ENCODE assay signal across 8 cellular contexts in the genomic region with DNA sequence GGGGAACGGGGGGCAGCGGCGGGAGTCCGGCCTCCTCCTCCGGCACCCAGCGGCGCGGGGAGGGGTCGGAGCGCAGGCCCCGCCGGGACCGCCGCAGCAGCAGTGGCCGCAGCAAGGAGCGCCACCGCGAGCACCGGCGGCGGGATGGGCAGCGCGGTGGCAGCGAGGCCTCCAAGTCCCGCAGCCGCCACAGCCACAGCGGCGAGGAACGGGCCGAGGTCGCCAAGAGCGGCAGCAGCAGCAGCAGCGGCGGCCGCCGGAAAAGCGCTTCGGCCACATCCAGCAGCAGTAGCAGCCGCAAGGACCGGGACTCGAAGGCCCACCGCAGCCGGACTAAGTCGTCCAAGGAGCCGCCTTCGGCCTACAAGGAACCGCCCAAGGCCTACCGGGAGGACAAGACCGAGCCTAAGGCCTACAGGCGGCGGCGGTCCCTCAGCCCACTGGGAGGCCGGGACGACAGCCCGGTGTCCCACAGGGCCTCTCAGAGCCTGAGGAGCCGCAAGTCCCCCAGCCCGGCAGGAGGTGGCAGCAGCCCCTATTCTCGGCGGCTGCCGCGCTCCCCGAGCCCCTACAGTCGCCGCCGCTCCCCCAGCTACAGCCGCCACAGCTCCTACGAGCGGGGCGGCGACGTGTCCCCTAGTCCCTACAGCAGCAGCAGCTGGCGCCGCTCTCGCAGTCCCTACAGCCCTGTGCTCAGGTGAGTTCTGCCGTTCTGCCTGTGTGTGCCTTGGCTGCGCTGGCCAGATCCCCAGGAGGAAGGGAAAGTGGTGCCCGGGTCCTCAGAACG. TPM values are rescaled to one million over a fixed set of nuclear protein-coding genes. Genes with fewer than 3 reads are reported as not detected.
DNase-seq lines count a peak whose midpoint lies in the region; ATAC-seq, FAIRE-seq and TF ChIP-seq lines count a peak whose summit lies in the region.

No MANE protein-coding gene starts in this region.

- H3K27me3 ChIP-seq in HepG2 (ENCODE audit: control insufficient read depth in 1 of 2, insufficient read depth in 2 of 2, low read length in 2 of 2), result no peaks in the 10 kb centered on the region; a peak in 1 of 5 replicates

- in situ Hi-C loops in HepG2 (cut with HindIII; ENCODE audit: extremely low pct_ligation_motif_present, low pct_unique_long_range_greater_than_20kb), result loop anchor here (5.0 kb wide), 1 partner anchor 101 kb away; no protein-coding TSS in a partner anchor

- POLR2A ChIA-PET in HepG2 (lab: Yijun Ruan, JAX), result interaction anchor here (1.0 to 2.1 kb wide), 2 partner anchors 101 to 183 kb away, joined by 3 to 4 read pairs; a partner anchor contains a TSS

- H3K9ac ChIP-seq in HepG2 (ENCODE audit: insufficient read depth, low read depth, low read length), result peak overlapping the region; percentile 99

- peak overlapping the region; percentile 88 for H3K4me2 ChIP-seq in HepG2 (ENCODE audit: low read depth, low read length)

- H3K4me3 ChIP-seq in coronary artery (peak overlapping the region; percentile 85), HepG2 (replicated peaks in 1 of 3; ENCODE audit: insufficient read depth in 1 of 3, low read depth in 2 of 3, low read length in 3 of 3) (peak overlapping the region; percentile 86 to 100 (median 98))

- TF ChIP-seq EP300 in HepG2 (IDR thresholded peaks at IDR 0.05; ENCODE audit: low read depth in 2 of 2, low read length in 2 of 2), result no peak
- TF ChIP-seq EP300 in HepG2 (CRISPR knock-in tag; IDR thresholded peaks at IDR 0.05; ENCODE audit: borderline replicate concordance), result no peak

- WGBS in HepG2 (ENCODE audit: low lambda C conversion rate), result 0% methylated on average over 2 of the region's 78 CpGs

- CTCF ChIA-PET in HepG2 (lab: Yijun Ruan, JAX; ENCODE audit: low intra/inter-chr PET ratio, low total read pairs), result interaction anchor here (2.2 kb wide), 1 partner anchor 101 kb away, joined by 10 read pairs; no protein-coding TSS in a partner anchor

- H3K27ac ChIP-seq in coronary artery (peak overlapping the region; percentile 98 to 99), HepG2 (ENCODE audit: extremely low read length, insufficient read depth, low read length) (peak overlapping the region; percentile 100)

- peak; percentile 68 for TF ChIP-seq RAD21 in HepG2 (CRISPR knock-in tag; IDR thresholded peaks at IDR 0.05)

- TF ChIP-seq CTCF in coronary artery (IDR thresholded peaks at IDR 0.05) (peak; percentile 38), HepG2 (CRISPR knock-in tag; IDR thresholded peaks at IDR 0.05) (peak; percentile 72)

- peaks cover 29% of the 10 kb centered on the region for H3K4me1 ChIP-seq in HepG2 (ENCODE audit: insufficient read depth, low read length)

- TF ChIP-seq POLR2A in HepG2 (IDR thresholded peaks at IDR 0.05; ENCODE audit: insufficient read depth in 1 of 2, low read depth in 2 of 2, low read length in 2 of 2), result 0 out of 4 replicates have a peak, but pooled peaks of 1 of the 2 experiments have one; percentile 13

- FAIRE-seq in HepG2 (lab: Jason Lieb, UNC), result no peak

- no peak overlapping the region for H2AFZ ChIP-seq in HepG2 (ENCODE audit: low read length)

- H3K36me3 ChIP-seq in HepG2 (replicated peaks in 1 of 2; ENCODE audit: control insufficient read depth in 1 of 2, insufficient read depth in 2 of 2, low read length in 2 of 2), result no peaks in the 10 kb centered on the region

- BruUV-seq in HepG2 (replicated peaks; lab: Mats Ljungman, UMichigan), result no TSS peak

- no peaks in the 10 kb centered on the region for H3K9me3 ChIP-seq in HepG2 (ENCODE audit: low read length)

- peak; percentile 29 for ATAC-seq in HG02642 (IDR thresholded peaks at IDR 0.05; ENCODE audit: poor library complexity, unreplicated experiment)
- ATAC-seq in HepG2, result peak; percentile 67

- intact Hi-C loops in HepG2 (cut with micrococcal nuclease; ENCODE audit: unreplicated experiment), result loop anchor here (2.0 to 5.0 kb wide), 2 partner anchors 51 to 101 kb away; no protein-coding TSS in a partner anchor

- H3K79me2 ChIP-seq in HepG2 (ENCODE audit: insufficient read depth, low read length), result peaks cover 52% of the 10 kb centered on the region

- peaks cover 48% of the 10 kb centered on the region for H4K20me1 ChIP-seq in HepG2 (ENCODE audit: insufficient read depth, low read length)

- peak; percentile 72 to 86 (median 76) for DNase-seq in NCI-H1417 (lab: John Stamatoyannopoulos, UW)
- DNase-seq in NCI-H1417 treated with DMSO at 0.1 percent for 48 hours (lab: John Stamatoyannopoulos, UW), result no peak
- peak; percentile 23 to 42 for DNase-seq in NCI-H1930 (lab: John Stamatoyannopoulos, UW)
- peak; percentile 78 for DNase-seq in activated CD4-positive, alpha-beta T cell treated with anti-CD3 and anti-CD28 coated beads for 48 hours
- DNase-seq in coronary artery (ENCODE audit: low spot score), result peak; percentile 73
- DNase-seq in HepG2 (ENCODE audit: low spot score), result peak; percentile 47
- peak; percentile 70 for DNase-seq in stimulated activated CD4-positive, alpha-beta T cell treated with anti-CD3 and anti-CD28 coated beads, Interleukin-4, amount 100 ng/mL, for 24 hours

TF ChIP-seq in HepG2, 621 proteins besides CTCF, POLR2A, EP300 and RAD21 (continues in another document):
- TF ChIP-seq NKX3-1 (CRISPR knock-in tag; IDR thresholded peaks at IDR 0.05) (no peak), ZNF850 (CRISPR knock-in tag; conservative IDR thresholded peaks at IDR 0.05) (no peak), ZNF546 (CRISPR knock-in tag; conservative IDR thresholded peaks at IDR 0.05) (0 out of 2 replicates have a peak, but pooled peaks have one; percentile 56), RELA (CRISPR knock-in tag; IDR thresholded peaks at IDR 0.05) (no peak), ZNF251 (CRISPR knock-in tag; IDR thresholded peaks at IDR 0.05) (no peak), IKZF4 (CRISPR knock-in tag; IDR thresholded peaks at IDR 0.05; ENCODE audit: borderline replicate concordance, low read depth, not compliant biosample characterization) (no peak), MATR3 (CRISPR knock-in tag; IDR thresholded peaks at IDR 0.05) (no peak), SAFB2 (CRISPR knock-in tag; IDR thresholded peaks at IDR 0.05; ENCODE audit: borderline replicate concordance, low read depth) (0 out of 2 replicates have a peak, but pooled peaks have one; percentile 32), NFIB (CRISPR knock-in tag; IDR thresholded peaks at IDR 0.05; ENCODE audit: borderline replicate concordance) (no peak), IKZF1 (IDR thresholded peaks at IDR 0.05) (no peak), SIN3A (IDR thresholded peaks at IDR 0.05; ENCODE audit: borderline replicate concordance, low read depth, low read length) (0 out of 2 replicates have a peak, but pooled peaks have one; percentile 10), ZNF749 (CRISPR knock-in tag; IDR thresholded peaks at IDR 0.05; ENCODE audit: borderline replicate concordance) (no peak), HMGA1 (CRISPR knock-in tag; conservative IDR thresholded peaks at IDR 0.05) (no peak), KDM4B (CRISPR knock-in tag; IDR thresholded peaks at IDR 0.05) (0 out of 2 replicates have a peak, but pooled peaks have one; percentile 25), SOX6 (IDR thresholded peaks at IDR 0.05) (no peak), SOX6 (CRISPR knock-in tag; IDR thresholded peaks at IDR 0.05) (peak; percentile 34), DNMT1 (CRISPR knock-in tag; IDR thresholded peaks at IDR 0.05) (0 out of 2 replicates have a peak, but pooled peaks have one; percentile 37)
- TF ChIP-seq, protein P1, sequence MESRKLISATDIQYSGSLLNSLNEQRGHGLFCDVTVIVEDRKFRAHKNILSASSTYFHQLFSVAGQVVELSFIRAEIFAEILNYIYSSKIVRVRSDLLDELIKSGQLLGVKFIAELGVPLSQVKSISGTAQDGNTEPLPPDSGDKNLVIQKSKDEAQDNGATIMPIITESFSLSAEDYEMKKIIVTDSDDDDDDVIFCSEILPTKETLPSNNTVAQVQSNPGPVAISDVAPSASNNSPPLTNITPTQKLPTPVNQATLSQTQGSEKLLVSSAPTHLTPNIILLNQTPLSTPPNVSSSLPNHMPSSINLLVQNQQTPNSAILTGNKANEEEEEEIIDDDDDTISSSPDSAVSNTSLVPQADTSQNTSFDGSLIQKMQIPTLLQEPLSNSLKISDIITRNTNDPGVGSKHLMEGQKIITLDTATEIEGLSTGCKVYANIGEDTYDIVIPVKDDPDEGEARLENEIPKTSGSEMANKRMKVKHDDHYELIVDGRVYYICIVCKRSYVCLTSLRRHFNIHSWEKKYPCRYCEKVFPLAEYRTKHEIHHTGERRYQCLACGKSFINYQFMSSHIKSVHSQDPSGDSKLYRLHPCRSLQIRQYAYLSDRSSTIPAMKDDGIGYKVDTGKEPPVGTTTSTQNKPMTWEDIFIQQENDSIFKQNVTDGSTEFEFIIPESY (CRISPR knock-in tag; IDR thresholded peaks at IDR 0.05), result no peak
- TF ChIP-seq, protein P2, sequence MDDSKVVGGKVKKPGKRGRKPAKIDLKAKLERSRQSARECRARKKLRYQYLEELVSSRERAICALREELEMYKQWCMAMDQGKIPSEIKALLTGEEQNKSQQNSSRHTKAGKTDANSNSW (CRISPR knock-in tag; IDR thresholded peaks at IDR 0.05; ENCODE audit: borderline replicate concordance), result no peak

RNA-seq across cellular contexts. Expression of a gene that starts 1.3 kb away (rescaled TPM):
- total RNA-seq in HepG2 (2016; rRNA removed; fragmentation: Illumina TruSeq; extraction: Trizol), result 35.0 and 40.9 TPM in 2 replicates
- 185 and 197 TPM in 2 replicates for total RNA-seq in HepG2 (2016; cell fraction: cytosol; rRNA removed; fragmentation: Illumina TruSeq; extraction: Trizol; ENCODE audit: low read depth)
- total RNA-seq in HepG2 (2016; cell fraction: insoluble cytoplasmic fraction; rRNA removed; fragmentation: Illumina TruSeq; extraction: Trizol), result 31.5 and 38.9 TPM in 2 replicates
- 96.5 and 112 TPM in 2 replicates for total RNA-seq in HepG2 (2016; cell fraction: membrane; rRNA removed; fragmentation: Illumina TruSeq; extraction: Trizol)
- total RNA-seq in HepG2 (2016; cell fraction: nucleus; rRNA removed; fragmentation: Illumina TruSeq; extraction: Trizol), result 61.2 and 62.8 TPM in 2 replicates
- polyA plus RNA-seq in HepG2 (2011; rRNA removed), result 20.7 and 21.0 TPM in 2 replicates
- polyA plus RNA-seq in HepG2 (2011; cell fraction: cytosol; rRNA removed), result 10.2 and 14.3 TPM in 2 replicates
- polyA plus RNA-seq in HepG2 (2011; cell fraction: nucleus; rRNA removed), result 27.6 and 31.2 TPM in 2 replicates
- polyA plus RNA-seq in HepG2 (2012), result 19.2 and 19.7 TPM in 2 replicates
- 0.78 and 1.0 TPM in 2 replicates for polyA plus RNA-seq in HepG2 (2016; cell fraction: cytosol; fragmentation: Illumina TruSeq; extraction: Trizol; ENCODE audit: low read depth)
- polyA plus RNA-seq in HepG2 (2016; cell fraction: insoluble cytoplasmic fraction; fragmentation: Illumina TruSeq; extraction: Trizol; ENCODE audit: low read depth), result 27.4 and 28.3 TPM in 2 replicates
- polyA plus RNA-seq in HepG2 (2016; cell fraction: membrane; fragmentation: Illumina TruSeq; extraction: Trizol; ENCODE audit: low read depth), result 2.9 and 3.7 TPM in 2 replicates
- 48.0 and 54.1 TPM in 2 replicates for polyA plus RNA-seq in HepG2 (2016; cell fraction: nucleus; fragmentation: Illumina TruSeq; extraction: Trizol; ENCODE audit: insufficient read depth, low read depth)
- 30.6 and 45.8 TPM in 2 replicates for polyA minus RNA-seq in HepG2 (2011; rRNA and poly(A)+ RNA removed; ENCODE audit: low replicate concordance)
- polyA minus RNA-seq in HepG2 (2011; cell fraction: cytosol; rRNA and poly(A)+ RNA removed), result 21.5 and 22.7 TPM in 2 replicates
- 124 and 129 TPM in 2 replicates for polyA minus RNA-seq in HepG2 (2011; cell fraction: nucleus; rRNA and poly(A)+ RNA removed)
